In the genomic region with DNA sequence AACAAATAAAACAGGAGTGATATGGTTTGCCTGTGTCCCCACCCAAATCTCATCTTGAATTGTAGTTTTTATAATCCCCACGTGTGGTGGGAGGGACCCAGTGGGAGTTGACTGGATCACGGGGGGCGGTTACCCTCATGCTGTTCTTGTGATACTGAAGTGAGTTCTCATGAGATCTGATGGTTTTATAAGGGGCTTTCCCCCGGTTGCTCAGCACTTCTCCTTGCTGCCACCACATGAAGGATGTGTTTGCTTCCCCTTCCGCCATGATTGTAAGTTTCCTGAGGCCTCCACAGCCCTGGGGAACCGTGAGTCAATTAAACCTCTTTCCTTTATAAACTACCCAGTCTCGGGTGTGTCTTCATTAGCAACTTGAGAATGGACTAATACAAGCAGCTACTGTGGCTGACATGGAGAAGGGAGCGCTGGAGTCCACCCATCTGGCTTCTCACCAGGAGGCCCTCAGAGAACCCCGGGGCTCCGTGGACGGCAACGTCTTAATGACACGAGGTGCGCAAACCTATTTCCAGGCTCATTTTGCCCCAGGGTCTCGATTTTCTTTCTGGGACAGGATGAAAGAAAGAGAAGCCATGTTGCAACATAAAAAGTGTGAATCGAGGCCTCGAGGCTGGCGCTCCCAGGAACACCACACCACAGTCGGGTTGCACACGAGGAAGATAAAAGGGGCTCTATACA, we compare ENCODE assay signal across 16 cellular contexts.
DNase-seq lines count a peak whose midpoint lies in the region; TF ChIP-seq lines count a peak whose summit lies in the region.
"Had no signal": no experiment of that assay in that cellular context is flagged by ENCODE, and none has a peak within 500 bp of the region (broad histone marks: within the 10 kb centered on the region; RNA-seq: fewer than 3 reads in every experiment).

No MANE protein-coding gene starts in this region.

- H3K36me3 Mint-ChIP-seq in CD14-positive monocyte = peaks cover 24 to 27% of the 10 kb centered on the region in 2 donors
- peaks cover 14% of the 10 kb centered on the region for H3K36me3 Mint-ChIP-seq in activated naive CD4-positive, alpha-beta T cell treated with anti-CD3 and anti-CD28 coated beads, Interleukin-2, amount 50 U/mL, for 24 hours
- H3K36me3 Mint-ChIP-seq: WTC11 had no signal

- intact Hi-C loops in CD14-positive monocyte (cut with micrococcal nuclease) = loop anchor here in 1 of 2 donors (10.0 kb wide), 1 partner anchor 126 kb away; a partner anchor contains a TSS

- TF ChIP-seq CTCF in CD14-positive monocyte (IDR thresholded peaks at IDR 0.05) (no peak), GM12865 (IDR thresholded peaks at IDR 0.05; ENCODE audit: insufficient read depth, low read depth, low read length, missing control alignments) (no peak)

- H3K4me1 Mint-ChIP-seq in CD14-positive monocyte = peaks cover 28% of the 10 kb centered on the region
- H3K4me1 Mint-ChIP-seq in activated naive CD4-positive, alpha-beta T cell treated with anti-CD3 and anti-CD28 coated beads, Interleukin-2, amount 50 U/mL, for 24 hours = peaks cover 14% of the 10 kb centered on the region

- H3K9me3 Mint-ChIP-seq in CD14-positive monocyte = peaks cover 11 to 19% (median 15%) of the 10 kb centered on the region in 7 donors
- H3K9me3 Mint-ChIP-seq in activated naive CD4-positive, alpha-beta T cell treated with anti-CD3 and anti-CD28 coated beads, Interleukin-2, amount 50 U/mL, for 24 hours = no peaks in the 10 kb centered on the region
- H3K9me3 Mint-ChIP-seq: WTC11 had no signal

- H3K4me3 ChIP-seq in GM12865 (ENCODE audit: low read depth, low read length) = no peak overlapping the region
- H3K4me3 ChIP-seq: skin epidermis, thoracic aorta had no signal

- H3K27me3 Mint-ChIP-seq in CD14-positive monocyte (ENCODE audit: low read depth in 3 of 3) = peaks cover 5 to 12% (median 11%) of the 10 kb centered on the region in 3 donors
- H3K27me3 Mint-ChIP-seq in activated naive CD4-positive, alpha-beta T cell treated with anti-CD3 and anti-CD28 coated beads, Interleukin-2, amount 50 U/mL, for 24 hours = no peaks in the 10 kb centered on the region

- H3K4me3 Mint-ChIP-seq in CD14-positive monocyte = peak overlapping the region in 1 of 2 donors; percentile 27
- no peak overlapping the region for H3K4me3 Mint-ChIP-seq in activated naive CD4-positive, alpha-beta T cell treated with anti-CD3 and anti-CD28 coated beads, Interleukin-2, amount 50 U/mL, for 24 hours
- H3K4me3 Mint-ChIP-seq: naive thymus-derived CD8-positive, alpha-beta T cell; WTC11 had no signal

- peak; percentile 61 for DNase-seq in CD14-positive monocyte (ENCODE audit: low spot score)
- DNase-seq in GM12865 (ENCODE audit: low read depth) = peak; percentile 48
- peak; percentile 42 for DNase-seq in stimulated activated CD4-positive, alpha-beta T cell treated with anti-CD3 and anti-CD28 coated beads, Interleukin-4, amount 100 ng/mL, for 1 hour
- no peak for DNase-seq in EL
- DNase-seq in NCI-H446 (lab: John Stamatoyannopoulos, UW) = no peak
- no peak for DNase-seq in Kasumi-1 (lab: John Stamatoyannopoulos, UW)
- DNase-seq: AML-193, HCEC 1CT, NCI-H1694, NCI-H446 treated with DMSO at 0.1 percent for 48 hours, SHP77 had no signal

- peak overlapping the region; percentile 30 to 90 (median 74) for H3K27ac Mint-ChIP-seq in CD14-positive monocyte
- peak overlapping the region; percentile 73 for H3K27ac Mint-ChIP-seq in activated naive CD4-positive, alpha-beta T cell treated with anti-CD3 and anti-CD28 coated beads, Interleukin-2, amount 50 U/mL, for 24 hours
- H3K27ac Mint-ChIP-seq: WTC11 had no signal

Comparison
In these comparisons a context has a peak if more than half of its experiments do, and no peak if none do; other contexts are left out.
1. DNase-seq: peak in CD14-positive monocyte (single experiment), GM12865 (single experiment) and stimulated activated CD4-positive, alpha-beta T cell treated with anti-CD3 and anti-CD28 coated beads, Interleukin-4, amount 100 ng/mL, for 1 hour (single experiment); none in EL (single experiment), NCI-H446 (0 of 2) and Kasumi-1 (0 of 2).